8 cellular contexts compared by ENCODE assay signal in the genomic region with DNA sequence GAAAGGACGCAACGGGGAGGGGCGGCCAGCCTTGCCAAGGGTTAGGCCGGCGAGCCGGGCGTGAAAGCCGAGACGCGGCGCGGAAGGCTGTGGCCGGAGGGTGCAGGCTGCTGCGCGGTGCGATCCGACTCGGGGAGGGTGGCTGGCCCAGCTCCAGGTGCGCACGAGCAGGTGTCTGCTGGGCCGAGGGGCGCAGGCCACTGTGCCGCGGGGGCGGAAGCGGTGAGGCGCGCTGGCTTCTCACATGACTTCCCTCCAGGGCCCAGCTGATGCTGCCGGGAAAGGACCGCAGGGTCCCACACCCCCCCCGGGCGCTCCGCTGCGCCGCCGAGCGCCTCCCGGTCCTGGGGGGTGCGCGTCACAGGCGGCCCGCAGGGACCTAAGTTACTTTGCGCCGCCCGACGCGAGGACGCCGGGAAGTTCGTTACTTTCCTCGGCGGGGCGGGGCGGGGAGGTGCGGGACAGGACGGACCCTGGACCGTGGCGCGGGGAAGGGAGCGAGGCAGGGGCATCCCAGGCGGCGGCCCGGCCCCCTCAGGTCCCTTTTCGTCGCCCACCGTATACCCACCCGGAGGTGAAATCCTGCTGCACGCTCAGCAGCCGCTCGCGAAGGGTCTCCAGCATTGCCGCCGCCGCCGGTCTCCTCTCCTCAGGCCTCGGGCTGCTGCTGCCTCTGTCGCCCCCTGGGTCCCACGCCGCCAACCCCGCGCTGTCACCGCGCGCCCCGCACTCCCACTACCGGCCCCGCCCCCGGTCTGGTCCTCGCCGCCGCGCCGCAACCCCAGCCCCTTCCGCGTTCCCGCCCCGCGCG. TPM values are rescaled to one million over a fixed set of nuclear protein-coding genes. Genes with fewer than 3 reads are reported as not detected.
DNase-seq lines count a peak whose midpoint lies in the region; ATAC-seq and TF ChIP-seq lines count a peak whose summit lies in the region.

A gene with protein sequence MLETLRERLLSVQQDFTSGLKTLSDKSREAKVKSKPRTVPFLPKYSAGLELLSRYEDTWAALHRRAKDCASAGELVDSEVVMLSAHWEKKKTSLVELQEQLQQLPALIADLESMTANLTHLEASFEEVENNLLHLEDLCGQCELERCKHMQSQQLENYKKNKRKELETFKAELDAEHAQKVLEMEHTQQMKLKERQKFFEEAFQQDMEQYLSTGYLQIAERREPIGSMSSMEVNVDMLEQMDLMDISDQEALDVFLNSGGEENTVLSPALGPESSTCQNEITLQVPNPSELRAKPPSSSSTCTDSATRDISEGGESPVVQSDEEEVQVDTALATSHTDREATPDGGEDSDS (minus strand): TSS at position 783 of the 811 bp plus-strand sequence. CDS start 159 bp downstream, at position 624.

- intact Hi-C loops in activated CD4-positive, alpha-beta T cell treated with anti-CD3 and anti-CD28 coated beads for 36 hours (cut with DNase I, micrococcal nuclease) = loop anchor here in 1 of 2 experiments (2.0 kb wide), 2 partner anchors 466 to 1848 kb away; partner anchors contain the start of genes MCUR1 and MYLIP

- peak within 1 kb of the TSS; percentile 74 for H3K27ac Mint-ChIP-seq in activated CD4-positive, alpha-beta T cell treated with anti-CD3 and anti-CD28 coated beads for 36 hours

- peaks cover 33% of the 10 kb centered on the region for H3K4me1 Mint-ChIP-seq in activated CD4-positive, alpha-beta T cell treated with anti-CD3 and anti-CD28 coated beads for 36 hours

- H3K36me3 Mint-ChIP-seq in activated CD4-positive, alpha-beta T cell treated with anti-CD3 and anti-CD28 coated beads for 36 hours (ENCODE audit: low read depth) = peaks cover 16% of the 10 kb centered on the region

- peaks cover 3% of the 10 kb centered on the region for H3K27me3 Mint-ChIP-seq in activated CD4-positive, alpha-beta T cell treated with anti-CD3 and anti-CD28 coated beads for 36 hours

- CTCF ChIA-PET in activated CD4-positive, alpha-beta T cell treated with anti-CD3 and anti-CD28 coated beads for 36 hours (lab: Charles Lee) = interaction anchor here (0.6 to 1.6 kb wide), 6 partner anchors 9 to 1754 kb away, joined by 3 to 5 read pairs (median 4); no protein-coding TSS in a partner anchor

- POLR2A ChIA-PET in activated CD4-positive, alpha-beta T cell treated with anti-CD3 and anti-CD28 coated beads for 36 hours (lab: Charles Lee) = interaction anchor here (0.6 to 1.5 kb wide), 4 partner anchors 34 to 466 kb away, joined by 3 to 9 read pairs (median 4); partner anchors contain the start of gene MYLIP

- ATAC-seq in GM18508 (IDR thresholded peaks at IDR 0.05; ENCODE audit: insufficient read depth, unreplicated experiment) = peak; percentile 43
- peak; percentile 70 for ATAC-seq in HG02970 (IDR thresholded peaks at IDR 0.05; ENCODE audit: low FRiP score, unreplicated experiment)
- ATAC-seq in activated CD4-positive, alpha-beta T cell treated with anti-CD3 and anti-CD28 coated beads for 36 hours = peak; percentile 66
- ATAC-seq in left lobe of liver = peak; percentile 95

- H3K4me3 ChIP-seq in choroid plexus epithelial cell (ENCODE audit: low read depth, low read length) = peak within 1 kb of the TSS; percentile 83

- peak within 1 kb of the TSS; percentile 78 for H3K4me3 Mint-ChIP-seq in activated CD4-positive, alpha-beta T cell treated with anti-CD3 and anti-CD28 coated beads for 36 hours

- peak; percentile 26 for DNase-seq in A172 (ENCODE audit: low spot score)
- DNase-seq in NCI-H2107 treated with DMSO at 0.1 percent for 48 hours (lab: John Stamatoyannopoulos, UW; ENCODE audit: unreplicated experiment) = peak; percentile 9
- peak; percentile 76 for DNase-seq in activated CD4-positive, alpha-beta T cell treated with anti-CD3 and anti-CD28 coated beads for 36 hours
- DNase-seq in choroid plexus epithelial cell (ENCODE audit: low read depth) = peak; percentile 30
- peak; percentile 88 for DNase-seq in left lobe of liver (ENCODE audit: low spot score)
- peak; percentile 82 for DNase-seq in stimulated activated CD4-positive, alpha-beta T cell treated with anti-CD3 and anti-CD28 coated beads, Interleukin-2, amount 100 ng/mL, for 4 hours (ENCODE audit: low read depth)

- TF ChIP-seq CTCF in choroid plexus epithelial cell (conservative IDR thresholded peaks at IDR 0.05; ENCODE audit: low read depth, low read length) = no peak

- H3K9me3 Mint-ChIP-seq in activated CD4-positive, alpha-beta T cell treated with anti-CD3 and anti-CD28 coated beads for 36 hours (ENCODE audit: low read depth) = no peaks in the 10 kb centered on the region

RNA-seq across cellular contexts. Expression of the gene that starts here (rescaled TPM):
- 1.6 and 12.4 TPM in 2 replicates for total RNA-seq in A172 (2014; rRNA removed; shearing (Covaris generic))
- total RNA-seq in activated CD4-positive, alpha-beta T cell treated with anti-CD3 and anti-CD28 coated beads for 36 hours = 10 to 100 TPM; 18.4 to 23.4 TPM
- total RNA-seq in left lobe of liver = 4.3 TPM

Comparison
In these comparisons a context has a peak if more than half of its experiments do, and no peak if none do; other contexts are left out.
1. Peak in every context shown above with its lines: DNase-seq, ATAC-seq and H3K4me3 ChIP-seq.
2. DNase-seq: peak in every context shown above with its lines; median percentile 88 in left lobe of liver; 82 in stimulated activated CD4-positive, alpha-beta T cell treated with anti-CD3 and anti-CD28 coated beads, Interleukin-2, amount 100 ng/mL, for 4 hours; 76 in activated CD4-positive, alpha-beta T cell treated with anti-CD3 and anti-CD28 coated beads for 36 hours; 30 in choroid plexus epithelial cell; 26 in A172; 9 in NCI-H2107 treated with DMSO at 0.1 percent for 48 hours.
3. ATAC-seq: peak in every context shown above with its lines; median percentile 95 in left lobe of liver; 70 in HG02970; 66 in activated CD4-positive, alpha-beta T cell treated with anti-CD3 and anti-CD28 coated beads for 36 hours; 43 in GM18508.